In genomic region chr3:149586871-149587270, GRCh38 we compare ENCODE assay signal across 19 cellular contexts.
DNase-seq lines count a peak whose midpoint lies in the region; ATAC-seq, FAIRE-seq and TF ChIP-seq lines count a peak whose summit lies in the region.
"Had no signal": no experiment of that assay in that cellular context is flagged by ENCODE, and none has a peak within 500 bp of the region (broad histone marks: within the 10 kb centered on the region; RNA-seq: fewer than 3 reads in every experiment).

No MANE protein-coding gene starts in this region.

- H2AFZ ChIP-seq in keratinocyte (ENCODE audit: control insufficient read depth, low read length): no peak overlapping the region

- no peaks in the 10 kb centered on the region for H4K20me1 ChIP-seq in keratinocyte (ENCODE audit: control insufficient read depth, extremely low read depth, insufficient read depth, low read length)

- no peak for ATAC-seq in T-helper 17 cell
- ATAC-seq: stimulated activated memory B cell treated with anti-CD40 and anti-IgM and Interleukin-4, amounts not matched to agents 10 μg/mL and 1 μg/mL and 100 μg/mL, for 72 hours; upper lobe of right lung had no signal

- peak; percentile 74 for DNase-seq in A172 (ENCODE audit: low spot score)
- DNase-seq in HT1080 (ENCODE audit: low read depth): peak; percentile 89
- DNase-seq in astrocyte of the spinal cord (ENCODE audit: low read depth, low spot score): peak; percentile 72
- DNase-seq in keratinocyte (ENCODE audit: low read depth, low spot score): peak; percentile 80
- no peak for DNase-seq in NCI-H2081 treated with DMSO at 0.1 percent for 48 hours (lab: John Stamatoyannopoulos, UW)
- no peak for DNase-seq in activated CD4-positive, CD25-positive, alpha-beta regulatory T cell (lab: John Stamatoyannopoulos, UW)
- no peak for DNase-seq in T-helper 17 cell
- no peak for DNase-seq in nephron progenitor cell
- DNase-seq: activated CD4-positive, alpha-beta T cell treated with anti-CD3 and anti-CD28 coated beads for 48 hours; NCI-H1436 treated with DMSO at 0.1 percent for 48 hours; NCI-H69; RPMI8226; T-helper 1 cell; upper lobe of right lung had no signal

- peaks cover 46% of the 10 kb centered on the region for H3K79me2 ChIP-seq in keratinocyte (ENCODE audit: control insufficient read depth, insufficient read depth, low read length)

- no peak overlapping the region for H3K27ac Mint-ChIP-seq in T-helper 17 cell
- H3K27ac Mint-ChIP-seq in nephron progenitor cell: no peak overlapping the region
- H3K27ac Mint-ChIP-seq: activated naive CD8-positive, alpha-beta T cell; stimulated activated memory B cell treated with anti-CD40 and anti-IgM and Interleukin-4, amounts not matched to agents 10 μg/mL and 1 μg/mL and 100 μg/mL, for 72 hours had no signal

- no peaks in the 10 kb centered on the region for H3K27me3 ChIP-seq in keratinocyte (ENCODE audit: control insufficient read depth, extremely low read depth, insufficient read depth, low read length)
- H3K27me3 ChIP-seq: upper lobe of right lung had no signal

- no peaks in the 10 kb centered on the region for H3K9me1 ChIP-seq in keratinocyte (ENCODE audit: control insufficient read depth, extremely low read depth, insufficient read depth, low read length)

- H3K27me3 Mint-ChIP-seq in T-helper 17 cell (peaks cover 12% of the 10 kb centered on the region), nephron progenitor cell (ENCODE audit: low read depth, poor library complexity) (peaks cover 4% of the 10 kb centered on the region)
- H3K27me3 Mint-ChIP-seq: stimulated activated memory B cell treated with anti-CD40 and anti-IgM and Interleukin-4, amounts not matched to agents 10 μg/mL and 1 μg/mL and 100 μg/mL, for 72 hours had no signal

- no peaks in the 10 kb centered on the region for H3K9me3 Mint-ChIP-seq in nephron progenitor cell
- H3K9me3 Mint-ChIP-seq: stimulated activated memory B cell treated with anti-CD40 and anti-IgM and Interleukin-4, amounts not matched to agents 10 μg/mL and 1 μg/mL and 100 μg/mL, for 72 hours had no signal

- no peak overlapping the region for H3K4me3 ChIP-seq in astrocyte of the spinal cord (ENCODE audit: low read depth, low read length)
- peak overlapping the region in 1 of 3 experiments; percentile 24 for H3K4me3 ChIP-seq in keratinocyte (ENCODE audit: control insufficient read depth in 2 of 3, extremely low read depth in 1 of 3, insufficient read depth in 2 of 3, low read depth in 1 of 3, low read length in 3 of 3)
- H3K4me3 ChIP-seq: coronary artery, lung, upper lobe of right lung had no signal

- FAIRE-seq in keratinocyte (lab: Jason Lieb, UNC): peak; percentile 93

- dilution Hi-C loops in keratinocyte (cut with MboI; ENCODE audit: extremely low pct_ligation_motif_present, low sequenced_read_pairs): no loop called here

- no peak for TF ChIP-seq CTCF in astrocyte of the spinal cord (IDR thresholded peaks at IDR 0.05; ENCODE audit: low read depth, low read length)
- no peak for TF ChIP-seq CTCF in keratinocyte (optimal IDR thresholded peaks at IDR 0.05 in 1 of 3, IDR thresholded peaks at IDR 0.05 in 1 of 3, conservative IDR thresholded peaks at IDR 0.05 in 1 of 3; ENCODE audit: extremely low read depth in 1 of 3, insufficient read depth in 2 of 3, low read length in 3 of 3)
- TF ChIP-seq CTCF in nephron progenitor cell (IDR thresholded peaks at IDR 0.05): no peak

- no peaks in the 10 kb centered on the region for H3K4me1 Mint-ChIP-seq in T-helper 17 cell
- peaks cover 47% of the 10 kb centered on the region for H3K4me1 Mint-ChIP-seq in nephron progenitor cell

- no peak overlapping the region for H3K4me3 Mint-ChIP-seq in T-helper 17 cell
- no peak overlapping the region for H3K4me3 Mint-ChIP-seq in nephron progenitor cell
- H3K4me3 Mint-ChIP-seq: activated naive CD8-positive, alpha-beta T cell; stimulated activated memory B cell treated with anti-CD40 and anti-IgM and Interleukin-4, amounts not matched to agents 10 μg/mL and 1 μg/mL and 100 μg/mL, for 72 hours had no signal

- in situ Hi-C loops in astrocyte of the spinal cord (cut with HindIII; ENCODE audit: low sequenced_read_pairs): no loop called here

- peak overlapping the region; percentile 12 for H3K9ac ChIP-seq in keratinocyte (ENCODE audit: control insufficient read depth, extremely low read depth, insufficient read depth, low read length)
- H3K9ac ChIP-seq: KMS-11 had no signal

- H3K9me3 ChIP-seq in keratinocyte (ENCODE audit: control insufficient read depth, low read depth, low read length): no peaks in the 10 kb centered on the region
- H3K9me3 ChIP-seq in T-helper 17 cell (ENCODE audit: control insufficient read depth, low read length, poor library complexity, severe bottlenecking): no peaks in the 10 kb centered on the region
- H3K9me3 ChIP-seq: upper lobe of right lung had no signal

- peak overlapping the region; percentile 71 for H3K27ac ChIP-seq in keratinocyte (ENCODE audit: control insufficient read depth, insufficient read depth, low read length)
- H3K27ac ChIP-seq: KMS-11, upper lobe of right lung had no signal

- peaks cover 63% of the 10 kb centered on the region for H3K4me1 ChIP-seq in keratinocyte (ENCODE audit: control insufficient read depth, extremely low read depth, insufficient read depth, low read length)

- H3K36me3 Mint-ChIP-seq in T-helper 17 cell (ENCODE audit: low read depth): no peaks in the 10 kb centered on the region
- no peaks in the 10 kb centered on the region for H3K36me3 Mint-ChIP-seq in nephron progenitor cell (ENCODE audit: low read depth)
- H3K36me3 Mint-ChIP-seq: activated naive CD8-positive, alpha-beta T cell; stimulated activated memory B cell treated with anti-CD40 and anti-IgM and Interleukin-4, amounts not matched to agents 10 μg/mL and 1 μg/mL and 100 μg/mL, for 72 hours had no signal

- H3K36me3 ChIP-seq in keratinocyte (ENCODE audit: control insufficient read depth in 2 of 2, extremely low read depth in 1 of 2, insufficient read depth in 2 of 2, low read length in 2 of 2): no peaks in the 10 kb centered on the region
- H3K36me3 ChIP-seq: upper lobe of right lung had no signal

- peak overlapping the region; percentile 56 for H3K4me2 ChIP-seq in keratinocyte (ENCODE audit: control insufficient read depth, extremely low read depth, insufficient read depth, low read depth, low read length)

Comparison
In these comparisons a context has a peak if more than half of its experiments do, and no peak if none do; other contexts are left out.
1. DNase-seq: peak in A172 (single experiment), HT1080 (single experiment), astrocyte of the spinal cord (single experiment) and keratinocyte (single experiment); none in NCI-H2081 treated with DMSO at 0.1 percent for 48 hours (single experiment), activated CD4-positive, CD25-positive, alpha-beta regulatory T cell (0 of 4), T-helper 17 cell (0 of 3) and nephron progenitor cell (single experiment).